ENCODE assay signal across 21 cellular contexts in genomic region chr14:103016071-103016470, GRCh38. TPM values are rescaled to one million over a fixed set of nuclear protein-coding genes. Genes with fewer than 3 reads are reported as not detected.
DNase-seq lines count a peak whose midpoint lies in the region; ATAC-seq and TF ChIP-seq lines count a peak whose summit lies in the region.
"Had no signal": no experiment of that assay in that cellular context is flagged by ENCODE, and none has a peak within 500 bp of the region (broad histone marks: within the 10 kb centered on the region; RNA-seq: fewer than 3 reads in every experiment).

No MANE protein-coding gene starts in this region.

- no peaks in the 10 kb centered on the region for H3K9me3 ChIP-seq in left ventricle myocardium inferior (replicated peaks)
- H3K9me3 ChIP-seq: A549, HAP-1, left lung, stomach, uterus had no signal

- H3K4me1 ChIP-seq in left ventricle myocardium inferior = peaks cover 70% of the 10 kb centered on the region

- H3K36me3 ChIP-seq in left ventricle myocardium inferior = peaks cover 6% of the 10 kb centered on the region
- no peaks in the 10 kb centered on the region for H3K36me3 ChIP-seq in brain microvascular endothelial cell (replicated peaks)
- H3K36me3 ChIP-seq: HAP-1, uterus had no signal

- TF ChIP-seq CTCF in RWPE1 (conservative IDR thresholded peaks at IDR 0.05; ENCODE audit: low read depth) (no peak), left ventricle myocardium inferior (IDR thresholded peaks at IDR 0.05; ENCODE audit: borderline replicate concordance) (no peak), brain microvascular endothelial cell (IDR thresholded peaks at IDR 0.05; ENCODE audit: low read depth, low read length, missing control alignments) (no peak)

- no peaks in the 10 kb centered on the region for H3K27me3 ChIP-seq in left ventricle myocardium inferior (ENCODE audit: low read depth)
- H3K27me3 ChIP-seq in brain microvascular endothelial cell (replicated peaks) = no peaks in the 10 kb centered on the region
- H3K27me3 ChIP-seq: left lung, stomach, uterus had no signal

- CTCF ChIA-PET in RWPE1 (lab: Yijun Ruan, JAX) = no interaction called here

- POLR2A ChIA-PET in RWPE1 (lab: Yijun Ruan, JAX; ENCODE audit: low non-redundant PET) = no interaction called here

- peak; percentile 32 for DNase-seq in NCI-H146 (lab: John Stamatoyannopoulos, UW)
- no peak for DNase-seq in NCI-H146 treated with DMSO at 0.1 percent for 48 hours (lab: John Stamatoyannopoulos, UW; ENCODE audit: unreplicated experiment)
- no peak for DNase-seq in RWPE1 (ENCODE audit: low spot score)
- peak; percentile 26 for DNase-seq in left ventricle myocardium inferior
- peak; percentile 58 for DNase-seq in sciatic nerve (ENCODE audit: low spot score)
- no peak for DNase-seq in mesenteric fat pad (ENCODE audit: low spot score)
- DNase-seq in activated CD4-positive, alpha-beta T cell treated with anti-CD3 and anti-CD28 coated beads, Interleukin-2, amount 50 U/mL, for 1 hour = no peak
- no peak for DNase-seq in brain microvascular endothelial cell
- DNase-seq: activated B cell treated with CpG ODN at 0.5 μM for 24 hours; activated CD8-positive, alpha-beta memory T cell treated with anti-CD3 and anti-CD28 coated beads for 24 hours; CD4-positive, CD25-positive, alpha-beta regulatory T cell; DND-41; left lung; MV-4-11; naive B cell; stomach; T-helper 17 cell; uterus had no signal

- in situ Hi-C loops in brain microvascular endothelial cell (cut with HindIII; ENCODE audit: low pct_ligation_motif_present, low sequenced_read_pairs) = no loop called here

- H3K27ac ChIP-seq in RWPE1 (peak overlapping the region; percentile 23), left ventricle myocardium inferior (replicated peaks) (no peak overlapping the region), brain microvascular endothelial cell (no peak overlapping the region)
- H3K27ac ChIP-seq: A549, left lung, stomach, uterus had no signal

- intact Hi-C loops in left ventricle myocardium inferior (cut with micrococcal nuclease) (no loop called here), sciatic nerve (cut with DNase I) (no loop called here)

- H3K4me3 ChIP-seq in left ventricle myocardium inferior = no peak overlapping the region
- no peak overlapping the region for H3K4me3 ChIP-seq in brain microvascular endothelial cell (ENCODE audit: low read depth, low read length)
- H3K4me3 ChIP-seq: A549, HAP-1, K562, left lung, stomach, uterus had no signal

- ATAC-seq in sciatic nerve = no peak
- ATAC-seq: A549, left lung, T-helper 17 cell had no signal

RNA-seq across cellular contexts. Expression of gene CDC42BPB, which starts 41.3 kb away (rescaled TPM):
- 67.1 TPM for total RNA-seq in left ventricle myocardium inferior
- total RNA-seq in sciatic nerve = 105 TPM
- 99.6 TPM for total RNA-seq in mesenteric fat pad

Comparison
In these comparisons a context has a peak if more than half of its experiments do, and no peak if none do; other contexts are left out.
1. DNase-seq: peak in NCI-H146 (single experiment), left ventricle myocardium inferior (single experiment) and sciatic nerve (single experiment); none in NCI-H146 treated with DMSO at 0.1 percent for 48 hours (single experiment), RWPE1 (single experiment), mesenteric fat pad (single experiment), activated CD4-positive, alpha-beta T cell treated with anti-CD3 and anti-CD28 coated beads, Interleukin-2, amount 50 U/mL, for 1 hour (single experiment) and brain microvascular endothelial cell (single experiment).